Comparison of ENCODE assay signal across 23 cellular contexts in genomic region chr3:126479642-126480041, GRCh38. TPM values are rescaled to one million over a fixed set of nuclear protein-coding genes. Genes with fewer than 3 reads are reported as not detected.
DNase-seq lines count a peak whose midpoint lies in the region; ATAC-seq, FAIRE-seq and TF ChIP-seq lines count a peak whose summit lies in the region.
"Had no signal": no experiment of that assay in that cellular context is flagged by ENCODE, and none has a peak within 500 bp of the region (broad histone marks: within the 10 kb centered on the region; RNA-seq: fewer than 3 reads in every experiment).

No MANE protein-coding gene starts in this region.

- no peak overlapping the region for H3K4me3 ChIP-seq in HepG2 (replicated peaks in 1 of 3; ENCODE audit: insufficient read depth in 1 of 3, low read depth in 2 of 3, low read length in 3 of 3)
- H3K4me3 ChIP-seq in right lobe of liver, result no peak overlapping the region
- H3K4me3 ChIP-seq in RWPE2 (ENCODE audit: severe bottlenecking), result no peak overlapping the region
- no peak overlapping the region for H3K4me3 ChIP-seq in spleen
- H3K4me3 ChIP-seq: GM23338 had no signal

- FAIRE-seq in HepG2 (lab: Jason Lieb, UNC), result no peak
- FAIRE-seq: GM12891, GM18507 had no signal

- CTCF ChIA-PET in HepG2 (lab: Yijun Ruan, JAX; ENCODE audit: low intra/inter-chr PET ratio, low total read pairs), result no interaction called here
- CTCF ChIA-PET in activated naive CD4-positive, alpha-beta T cell treated with anti-CD3 and anti-CD28 coated beads, Interleukin-2, amount 10 ng/mL, durations not matched to agents 7 days and 5 days (lab: Charles Lee), result no interaction called here

- no peaks in the 10 kb centered on the region for H4K20me1 ChIP-seq in HepG2 (ENCODE audit: insufficient read depth, low read length)

- H3K9me3 ChIP-seq in HepG2 (ENCODE audit: low read length), result no peaks in the 10 kb centered on the region
- H3K9me3 ChIP-seq in right lobe of liver, result no peaks in the 10 kb centered on the region
- no peaks in the 10 kb centered on the region for H3K9me3 ChIP-seq in RWPE2 (ENCODE audit: severe bottlenecking)
- H3K9me3 ChIP-seq in spleen, result no peaks in the 10 kb centered on the region
- H3K9me3 ChIP-seq: Caco-2 had no signal

- H3K27me3 Mint-ChIP-seq in activated naive CD4-positive, alpha-beta T cell treated with anti-CD3 and anti-CD28 coated beads, Interleukin-2, amount 10 ng/mL, durations not matched to agents 7 days and 5 days, result peaks cover 19% of the 10 kb centered on the region

- ATAC-seq in HepG2, result no peak
- ATAC-seq in right lobe of liver, result no peak
- no peak for ATAC-seq in RWPE2 (ENCODE audit: low read depth)
- no peak for ATAC-seq in HG03139 (IDR thresholded peaks at IDR 0.05; ENCODE audit: unreplicated experiment)
- ATAC-seq: CD8-positive, alpha-beta T cell; GM23338; HCT116 had no signal

- H2AFZ ChIP-seq in HepG2 (ENCODE audit: low read length), result no peak overlapping the region
- H2AFZ ChIP-seq: GM23338 had no signal

- no peak for TF ChIP-seq EP300 in HepG2 (IDR thresholded peaks at IDR 0.05; ENCODE audit: low read depth in 2 of 2, low read length in 2 of 2)
- TF ChIP-seq EP300 in HepG2 (CRISPR knock-in tag; IDR thresholded peaks at IDR 0.05; ENCODE audit: borderline replicate concordance), result no peak

- TF ChIP-seq RAD21 in HepG2 (CRISPR knock-in tag; IDR thresholded peaks at IDR 0.05), result no peak

- POLR2A ChIA-PET in HepG2 (lab: Yijun Ruan, JAX), result no interaction called here

- 17% methylated on average over 1 of the region's 1 CpG for WGBS in HepG2 (ENCODE audit: low lambda C conversion rate)
- 83% methylated on average over 1 of the region's 1 CpG for WGBS in right lobe of liver (ENCODE audit: insufficient coverage, low coverage, low lambda C conversion rate, missing lambda C conversion rate)
- WGBS in spleen, 5 donors, result 82 to 92% (median 85%) methylated on average over 1 of the region's 1 CpG

- no peak overlapping the region for H3K4me3 Mint-ChIP-seq in activated naive CD4-positive, alpha-beta T cell treated with anti-CD3 and anti-CD28 coated beads, Interleukin-2, amount 10 ng/mL, durations not matched to agents 7 days and 5 days
- H3K4me3 Mint-ChIP-seq: CD8-positive, alpha-beta T cell; GM23338; H9 had no signal

- no peak for TF ChIP-seq CTCF in HepG2 (CRISPR knock-in tag; IDR thresholded peaks at IDR 0.05)
- TF ChIP-seq CTCF in right lobe of liver (IDR thresholded peaks at IDR 0.05), result no peak
- no peak for TF ChIP-seq CTCF in RWPE2 (IDR thresholded peaks at IDR 0.05; ENCODE audit: poor library complexity, severe bottlenecking)
- no peak for TF ChIP-seq CTCF in spleen (IDR thresholded peaks at IDR 0.05 in 8 of 11, conservative IDR thresholded peaks at IDR 0.05 in 3 of 11)

- no peak overlapping the region for H3K9ac ChIP-seq in HepG2 (ENCODE audit: insufficient read depth, low read depth, low read length)

- peaks cover 5% of the 10 kb centered on the region for H3K79me2 ChIP-seq in HepG2 (ENCODE audit: insufficient read depth, low read length)

- H3K27ac Mint-ChIP-seq in activated naive CD4-positive, alpha-beta T cell treated with anti-CD3 and anti-CD28 coated beads, Interleukin-2, amount 10 ng/mL, durations not matched to agents 7 days and 5 days, result no peak overlapping the region
- H3K27ac Mint-ChIP-seq: CD4-positive, CD25-positive, alpha-beta regulatory T cell; CD8-positive, alpha-beta T cell; GM23338 had no signal

- H3K36me3 ChIP-seq in HepG2 (replicated peaks in 1 of 2; ENCODE audit: control insufficient read depth in 1 of 2, insufficient read depth in 2 of 2, low read length in 2 of 2) (no peaks in the 10 kb centered on the region), right lobe of liver (no peaks in the 10 kb centered on the region), RWPE2 (ENCODE audit: low read depth) (no peaks in the 10 kb centered on the region), spleen (no peaks in the 10 kb centered on the region)

- H3K36me3 Mint-ChIP-seq in activated naive CD4-positive, alpha-beta T cell treated with anti-CD3 and anti-CD28 coated beads, Interleukin-2, amount 10 ng/mL, durations not matched to agents 7 days and 5 days, result peaks cover 1% of the 10 kb centered on the region
- H3K36me3 Mint-ChIP-seq: CD4-positive, CD25-positive, alpha-beta regulatory T cell had no signal

- H3K27ac ChIP-seq in HepG2 (ENCODE audit: extremely low read length, insufficient read depth, low read length) (no peak overlapping the region), right lobe of liver (no peak overlapping the region), RWPE2 (ENCODE audit: poor library complexity, severe bottlenecking) (no peak overlapping the region), spleen (no peak overlapping the region)
- H3K27ac ChIP-seq: C4-2B had no signal

- intact Hi-C loops in HepG2 (cut with micrococcal nuclease; ENCODE audit: unreplicated experiment), result loop anchor here (5.0 kb wide), 1 partner anchor 38 kb away; the partner anchor contains the start of gene UROC1
- intact Hi-C loops in right lobe of liver (cut with DNase I), result no loop called here
- intact Hi-C loops in spleen (cut with DNase I; ENCODE audit: low total_unique reads), result no loop called here

- in situ Hi-C loops in HepG2 (cut with HindIII; ENCODE audit: extremely low pct_ligation_motif_present, low pct_unique_long_range_greater_than_20kb), result no loop called here

- H3K4me1 ChIP-seq in HepG2 (ENCODE audit: insufficient read depth, low read length) (peaks cover 82% of the 10 kb centered on the region), right lobe of liver (peaks cover 0 to 19% (median 4%) of the 10 kb centered on the region in 4 donors), RWPE2 (ENCODE audit: insufficient read depth, poor library complexity, severe bottlenecking) (no peaks in the 10 kb centered on the region), spleen (peaks cover 3 to 45% (median 18%) of the 10 kb centered on the region in 6 donors)
- H3K4me1 ChIP-seq: Caco-2 had no signal

- TF ChIP-seq POLR2A in HepG2 (IDR thresholded peaks at IDR 0.05; ENCODE audit: insufficient read depth in 1 of 2, low read depth in 2 of 2, low read length in 2 of 2) (no peak), right lobe of liver (IDR thresholded peaks at IDR 0.05) (no peak), spleen (IDR thresholded peaks at IDR 0.05) (no peak)

- no peaks in the 10 kb centered on the region for H3K9me3 Mint-ChIP-seq in activated naive CD4-positive, alpha-beta T cell treated with anti-CD3 and anti-CD28 coated beads, Interleukin-2, amount 10 ng/mL, durations not matched to agents 7 days and 5 days
- H3K9me3 Mint-ChIP-seq: CD4-positive, CD25-positive, alpha-beta regulatory T cell; CD8-positive, alpha-beta T cell; GM23338; H9 had no signal

- H3K27me3 ChIP-seq in HepG2 (ENCODE audit: control insufficient read depth in 1 of 2, insufficient read depth in 2 of 2, low read length in 2 of 2), result no peaks in the 10 kb centered on the region; a peak in 1 of 5 replicates
- no peaks in the 10 kb centered on the region for H3K27me3 ChIP-seq in right lobe of liver
- H3K27me3 ChIP-seq in RWPE2 (ENCODE audit: insufficient read depth, poor library complexity, severe bottlenecking), result no peaks in the 10 kb centered on the region
- H3K27me3 ChIP-seq in spleen (replicated peaks in 1 of 7), result no peaks in the 10 kb centered on the region

- H3K4me1 Mint-ChIP-seq in activated naive CD4-positive, alpha-beta T cell treated with anti-CD3 and anti-CD28 coated beads, Interleukin-2, amount 10 ng/mL, durations not matched to agents 7 days and 5 days, result peaks cover 9% of the 10 kb centered on the region

- DNase-seq in HepG2 (ENCODE audit: low spot score) (no peak), right lobe of liver (no peak), RWPE2 (ENCODE audit: low spot score) (peak; percentile 16), spleen (peak; percentile 19)
- DNase-seq in activated naive CD4-positive, alpha-beta T cell treated with anti-CD3 and anti-CD28 coated beads, Interleukin-2, amount 10 ng/mL, durations not matched to agents 7 days and 5 days, result no peak
- DNase-seq: CD4-positive, CD25-positive, alpha-beta regulatory T cell; CD8-positive, alpha-beta T cell; DMS153; DND-41; EL; GF-D8; H9 had no signal

- H3K4me2 ChIP-seq in HepG2 (ENCODE audit: low read depth, low read length), result no peak overlapping the region
- H3K4me2 ChIP-seq: GM23338 had no signal

- BruUV-seq in HepG2 (replicated peaks; lab: Mats Ljungman, UMichigan), result no TSS peak

RNA-seq across cellular contexts. Expression of gene ZXDC, which starts 4.0 kb away (rescaled TPM):
- 14.7 and 21.2 TPM in 2 replicates for total RNA-seq in HepG2 (2016; rRNA removed; fragmentation: Illumina TruSeq; extraction: Trizol)
- 3.8 and 5.1 TPM in 2 replicates for total RNA-seq in HepG2 (2016; cell fraction: cytosol; rRNA removed; fragmentation: Illumina TruSeq; extraction: Trizol; ENCODE audit: low read depth)
- total RNA-seq in HepG2 (2016; cell fraction: insoluble cytoplasmic fraction; rRNA removed; fragmentation: Illumina TruSeq; extraction: Trizol), result 14.1 and 20.6 TPM in 2 replicates
- 8.3 and 8.6 TPM in 2 replicates for total RNA-seq in HepG2 (2016; cell fraction: membrane; rRNA removed; fragmentation: Illumina TruSeq; extraction: Trizol)
- total RNA-seq in HepG2 (2016; cell fraction: nucleus; rRNA removed; fragmentation: Illumina TruSeq; extraction: Trizol), result 34.2 and 37.1 TPM in 2 replicates
- 17.6 and 22.1 TPM in 2 replicates for polyA plus RNA-seq in HepG2 (2011; rRNA removed)
- polyA plus RNA-seq in HepG2 (2011; cell fraction: cytosol; rRNA removed), result 11.0 and 12.5 TPM in 2 replicates
- 66.1 and 66.9 TPM in 2 replicates for polyA plus RNA-seq in HepG2 (2011; cell fraction: nucleus; rRNA removed)
- 15.7 and 19.2 TPM in 2 replicates for polyA plus RNA-seq in HepG2 (2012)
- 1.2 TPM in 2 replicates for polyA plus RNA-seq in HepG2 (2016; cell fraction: cytosol; fragmentation: Illumina TruSeq; extraction: Trizol; ENCODE audit: low read depth)
- polyA plus RNA-seq in HepG2 (2016; cell fraction: insoluble cytoplasmic fraction; fragmentation: Illumina TruSeq; extraction: Trizol; ENCODE audit: low read depth), result 9.6 and 12.3 TPM in 2 replicates
- polyA plus RNA-seq in HepG2 (2016; cell fraction: membrane; fragmentation: Illumina TruSeq; extraction: Trizol; ENCODE audit: low read depth), result 2.8 TPM in 2 replicates
- 46.7 and 52.0 TPM in 2 replicates for polyA plus RNA-seq in HepG2 (2016; cell fraction: nucleus; fragmentation: Illumina TruSeq; extraction: Trizol; ENCODE audit: insufficient read depth, low read depth)
- 30.7 and 49.9 TPM in 2 replicates for polyA minus RNA-seq in HepG2 (2011; rRNA and poly(A)+ RNA removed; ENCODE audit: low replicate concordance)
- 19.2 and 20.2 TPM in 2 replicates for polyA minus RNA-seq in HepG2 (2011; cell fraction: cytosol; rRNA and poly(A)+ RNA removed)
- 69.8 and 75.6 TPM in 2 replicates for polyA minus RNA-seq in HepG2 (2011; cell fraction: nucleus; rRNA and poly(A)+ RNA removed)
- 10 to 100 TPM; 16.4 to 30.2 (median 24.0) TPM for total RNA-seq in right lobe of liver
- total RNA-seq in spleen, result 10 to 100 TPM; 32.4 to 75.3 (median 50.0) TPM
- 10 to 100 TPM in 2 of 3 donors, 1 to 10 TPM in 1; 7.5 to 14.6 (median 13.2) TPM for polyA plus RNA-seq in spleen

RNA-seq across cellular contexts. Expression of gene UROC1, which starts 37.9 kb away (rescaled TPM):
- total RNA-seq in HepG2 (2016; rRNA removed; fragmentation: Illumina TruSeq; extraction: Trizol) (0.71 and 0.74 TPM in 2 replicates), right lobe of liver (100 to 1,000 TPM in 1 of 6 experiments, 10 to 100 TPM in 5; 15.1 to 101 (median 55.8) TPM), spleen (under 1 TPM in 1 of 7 donors, not detected in 6; 0.16 TPM)
- 0.09 TPM in 1 of 2 replicates, not detected in the other for total RNA-seq in HepG2 (2016; cell fraction: cytosol; rRNA removed; fragmentation: Illumina TruSeq; extraction: Trizol; ENCODE audit: low read depth)
- 0.39 and 0.97 TPM in 2 replicates for total RNA-seq in HepG2 (2016; cell fraction: insoluble cytoplasmic fraction; rRNA removed; fragmentation: Illumina TruSeq; extraction: Trizol)
- total RNA-seq in HepG2 (2016; cell fraction: membrane; rRNA removed; fragmentation: Illumina TruSeq; extraction: Trizol), result 0.24 and 0.25 TPM in 2 replicates
- total RNA-seq in HepG2 (2016; cell fraction: nucleus; rRNA removed; fragmentation: Illumina TruSeq; extraction: Trizol), result 0.69 and 0.87 TPM in 2 replicates
- polyA plus RNA-seq in HepG2 (2011; rRNA removed) (1.3 and 2.0 TPM in 2 replicates), spleen (under 1 TPM; 0.02 to 0.03 (median 0.02) TPM)
- 0.65 and 0.95 TPM in 2 replicates for polyA plus RNA-seq in HepG2 (2011; cell fraction: cytosol; rRNA removed)
- 6.6 and 8.2 TPM in 2 replicates for polyA plus RNA-seq in HepG2 (2011; cell fraction: nucleus; rRNA removed)
- polyA plus RNA-seq in HepG2 (2012), result 1.1 and 2.5 TPM in 2 replicates
- 0.12 and 0.17 TPM in 2 replicates for polyA plus RNA-seq in HepG2 (2016; cell fraction: cytosol; fragmentation: Illumina TruSeq; extraction: Trizol; ENCODE audit: low read depth)
- polyA plus RNA-seq in HepG2 (2016; cell fraction: insoluble cytoplasmic fraction; fragmentation: Illumina TruSeq; extraction: Trizol; ENCODE audit: low read depth), result 0.78 and 0.88 TPM in 2 replicates
- polyA plus RNA-seq in HepG2 (2016; cell fraction: membrane; fragmentation: Illumina TruSeq; extraction: Trizol; ENCODE audit: low read depth), result 0.21 and 0.22 TPM in 2 replicates
- 2.7 and 2.8 TPM in 2 replicates for polyA plus RNA-seq in HepG2 (2016; cell fraction: nucleus; fragmentation: Illumina TruSeq; extraction: Trizol; ENCODE audit: insufficient read depth, low read depth)
- polyA minus RNA-seq in HepG2 (2011; rRNA and poly(A)+ RNA removed; ENCODE audit: low replicate concordance), result 2.2 TPM in 1 of 2 replicates, not detected in the other
- polyA minus RNA-seq in HepG2 (2011; cell fraction: cytosol; rRNA and poly(A)+ RNA removed), result 0.53 and 0.59 TPM in 2 replicates
- 0.75 and 1.2 TPM in 2 replicates for polyA minus RNA-seq in HepG2 (2011; cell fraction: nucleus; rRNA and poly(A)+ RNA removed)
- total RNA-seq: A172; A673; Caco-2; CD4-positive, CD25-positive, alpha-beta regulatory T cell; CD8-positive, alpha-beta T cell; GM23338; H4; H9 had no signal
- polyA plus RNA-seq: BJ; CD4-positive, CD25-positive, alpha-beta regulatory T cell; GM23338 had no signal

RNA-seq across cellular contexts. Expression of gene CHST13, which starts 44.3 kb away (rescaled TPM):
- total RNA-seq in HepG2 (2016; rRNA removed; fragmentation: Illumina TruSeq; extraction: Trizol) (16.1 and 43.1 TPM in 2 replicates), right lobe of liver (10 to 100 TPM; 23.5 to 48.9 (median 28.2) TPM), spleen (10 to 100 TPM in 1 of 7 donors, 1 to 10 TPM in 6; 2.4 to 11.2 (median 5.6) TPM)
- total RNA-seq in HepG2 (2016; cell fraction: cytosol; rRNA removed; fragmentation: Illumina TruSeq; extraction: Trizol; ENCODE audit: low read depth), result 8.0 and 11.1 TPM in 2 replicates
- total RNA-seq in HepG2 (2016; cell fraction: insoluble cytoplasmic fraction; rRNA removed; fragmentation: Illumina TruSeq; extraction: Trizol), result 15.2 and 40.9 TPM in 2 replicates
- total RNA-seq in HepG2 (2016; cell fraction: membrane; rRNA removed; fragmentation: Illumina TruSeq; extraction: Trizol), result 18.0 and 22.7 TPM in 2 replicates
- 29.6 and 33.9 TPM in 2 replicates for total RNA-seq in HepG2 (2016; cell fraction: nucleus; rRNA removed; fragmentation: Illumina TruSeq; extraction: Trizol)
- polyA plus RNA-seq in HepG2 (2011; rRNA removed) (32.0 and 50.7 TPM in 2 replicates), spleen (1 to 10 TPM in 2 of 3 donors, under 1 TPM in 1; 0.26 to 1.8 (median 1.0) TPM)
- polyA plus RNA-seq in HepG2 (2011; cell fraction: cytosol; rRNA removed), result 31.3 and 65.1 TPM in 2 replicates
- 65.1 and 66.5 TPM in 2 replicates for polyA plus RNA-seq in HepG2 (2011; cell fraction: nucleus; rRNA removed)
- polyA plus RNA-seq in HepG2 (2012), result 30.3 and 44.6 TPM in 2 replicates
- 10.6 and 12.9 TPM in 2 replicates for polyA plus RNA-seq in HepG2 (2016; cell fraction: cytosol; fragmentation: Illumina TruSeq; extraction: Trizol; ENCODE audit: low read depth)
- polyA plus RNA-seq in HepG2 (2016; cell fraction: insoluble cytoplasmic fraction; fragmentation: Illumina TruSeq; extraction: Trizol; ENCODE audit: low read depth), result 21.1 and 21.2 TPM in 2 replicates
- 18.9 and 20.1 TPM in 2 replicates for polyA plus RNA-seq in HepG2 (2016; cell fraction: membrane; fragmentation: Illumina TruSeq; extraction: Trizol; ENCODE audit: low read depth)
- polyA plus RNA-seq in HepG2 (2016; cell fraction: nucleus; fragmentation: Illumina TruSeq; extraction: Trizol; ENCODE audit: insufficient read depth, low read depth), result 72.0 and 85.3 TPM in 2 replicates
- polyA minus RNA-seq in HepG2 (2011; rRNA and poly(A)+ RNA removed; ENCODE audit: low replicate concordance), result 47.2 TPM in 1 of 2 replicates, not detected in the other
- 30.8 and 35.4 TPM in 2 replicates for polyA minus RNA-seq in HepG2 (2011; cell fraction: cytosol; rRNA and poly(A)+ RNA removed)
- 5.7 and 6.3 TPM in 2 replicates for polyA minus RNA-seq in HepG2 (2011; cell fraction: nucleus; rRNA and poly(A)+ RNA removed)
- total RNA-seq: A172; A673; CD4-positive, CD25-positive, alpha-beta regulatory T cell; CD8-positive, alpha-beta T cell had no signal
- polyA plus RNA-seq: BJ; CD4-positive, CD25-positive, alpha-beta regulatory T cell had no signal

Comparison
In these comparisons a context has a peak if more than half of its experiments do, and no peak if none do; other contexts are left out.
1. RNA of gene UROC1, which starts 37.9 kb away (total RNA-seq): 15.1 to 101 TPM in right lobe of liver; 0.09 to 0.97 TPM in HepG2 and 0.16 TPM in spleen; every median in the first group is over 4 times any median in the second.
2. DNase-seq: peak in RWPE2 (single experiment) and spleen (single experiment); none in HepG2 (single experiment), right lobe of liver (0 of 3) and activated naive CD4-positive, alpha-beta T cell treated with anti-CD3 and anti-CD28 coated beads, Interleukin-2, amount 10 ng/mL, durations not matched to agents 7 days and 5 days (single experiment).